In genomic region chr10:75235375-75236177, GRCh38 we compare ENCODE assay signal across 1 cellular context.
A peak's percentile ranks its signal among the peaks of the same experiment; 100 is the strongest.
TF ChIP-seq lines count a peak whose summit lies in the region.

Gene COMTD1, minus strand, starts transcription at chr10:75235957. Its CDS starts 29 bp downstream, at chr10:75235928.

TF ChIP-seq in HepG2, 621 proteins besides CTCF, POLR2A, EP300 and RAD21 (continued from another document and continues in another):
- TF ChIP-seq ZNF646 (CRISPR knock-in tag; IDR thresholded peaks at IDR 0.05) = no peak
- no peak for TF ChIP-seq BRD4 (CRISPR knock-in tag; IDR thresholded peaks at IDR 0.05)
- TF ChIP-seq TRIM22 (IDR thresholded peaks at IDR 0.05) = no peak
- TF ChIP-seq SIN3A (IDR thresholded peaks at IDR 0.05; ENCODE audit: borderline replicate concordance, low read depth, low read length) = peak; percentile 35; the same call in 1 of the 2 replicates
- no peak; the same call in 1 of the 2 replicates for TF ChIP-seq PITX1 (CRISPR knock-in tag; IDR thresholded peaks at IDR 0.05)
- TF ChIP-seq TFDP1 (CRISPR knock-in tag; IDR thresholded peaks at IDR 0.05; ENCODE audit: borderline replicate concordance) = peak; percentile 48; the same call in 1 of the 2 replicates
- TF ChIP-seq ZBTB14 (CRISPR knock-in tag; IDR thresholded peaks at IDR 0.05) = no peak
- TF ChIP-seq ZNF362 (CRISPR knock-in tag; IDR thresholded peaks at IDR 0.05; ENCODE audit: borderline replicate concordance) = peak; percentile 32; the same call in 1 of the 2 replicates
- TF ChIP-seq ZSCAN30 (CRISPR knock-in tag; IDR thresholded peaks at IDR 0.05) = no peak
- no peak for TF ChIP-seq REXO4 (CRISPR knock-in tag; IDR thresholded peaks at IDR 0.05; ENCODE audit: borderline replicate concordance)
- peak; percentile 51; the same call in 1 of the 2 replicates for TF ChIP-seq WIZ (CRISPR knock-in tag; IDR thresholded peaks at IDR 0.05)
- TF ChIP-seq SRSF1 (optimal IDR thresholded peaks at IDR 0.05; ENCODE audit: low read depth, low read length) = no peak
- peak; percentile 65; the same call in 1 of the 2 replicates for TF ChIP-seq PHF20 (CRISPR knock-in tag; IDR thresholded peaks at IDR 0.05)
- TF ChIP-seq MLLT10 (CRISPR knock-in tag; IDR thresholded peaks at IDR 0.05) = no peak
- peak; percentile 74; the same call in 1 of the 2 replicates for TF ChIP-seq REPIN1 (CRISPR knock-in tag; IDR thresholded peaks at IDR 0.05; ENCODE audit: borderline replicate concordance, low read depth)
- TF ChIP-seq NBN (conservative IDR thresholded peaks at IDR 0.05) = no peak
- no peak for TF ChIP-seq HDAC6 (IDR thresholded peaks at IDR 0.05; ENCODE audit: low read depth, low read length)
- no peak for TF ChIP-seq ZNF720 (CRISPR knock-in tag; IDR thresholded peaks at IDR 0.05)
- no peak for TF ChIP-seq ZNF713 (CRISPR knock-in tag; IDR thresholded peaks at IDR 0.05)
- no peak for TF ChIP-seq TEAD2 (CRISPR knock-in tag; IDR thresholded peaks at IDR 0.05)
- TF ChIP-seq PLRG1 (conservative IDR thresholded peaks at IDR 0.05) = no peak
- 0 out of 2 replicates have a peak, but pooled peaks have one; percentile 1 for TF ChIP-seq NFAT5 (CRISPR knock-in tag; IDR thresholded peaks at IDR 0.05)
- no peak for TF ChIP-seq ATF1 (CRISPR knock-in tag; IDR thresholded peaks at IDR 0.05)
- no peak for TF ChIP-seq CEBPB (IDR thresholded peaks at IDR 0.05; ENCODE audit: borderline replicate concordance, low read depth, low read length)
- TF ChIP-seq NFIC (IDR thresholded peaks at IDR 0.05; ENCODE audit: low read length) = no peak
- TF ChIP-seq ZBTB25 (CRISPR knock-in tag; IDR thresholded peaks at IDR 0.05) = peak; percentile 56; the same call in 1 of the 2 replicates
- no peak for TF ChIP-seq SOX6 (IDR thresholded peaks at IDR 0.05)
- TF ChIP-seq SOX6 (CRISPR knock-in tag; IDR thresholded peaks at IDR 0.05) = peak; percentile 66
- TF ChIP-seq DR1 (CRISPR knock-in tag; IDR thresholded peaks at IDR 0.05) = peak; percentile 13; the same call in 1 of the 2 replicates
- peak; percentile 77 for TF ChIP-seq YY1 (IDR thresholded peaks at IDR 0.05; ENCODE audit: insufficient read depth, insufficient replicate concordance, low read depth, low read length)
- peak; percentile 64 for TF ChIP-seq ZNF329 (CRISPR knock-in tag; IDR thresholded peaks at IDR 0.05; ENCODE audit: low read depth)
- TF ChIP-seq ZNF503 (CRISPR knock-in tag; IDR thresholded peaks at IDR 0.05) = no peak
- TF ChIP-seq CREM (IDR thresholded peaks at IDR 0.05) = no peak
- no peak for TF ChIP-seq CREM (CRISPR knock-in tag; IDR thresholded peaks at IDR 0.05)
- no peak; the same call in 1 of the 2 replicates for TF ChIP-seq TMF1 (CRISPR knock-in tag; IDR thresholded peaks at IDR 0.05; ENCODE audit: low read depth)
- no peak for TF ChIP-seq PHB2 (IDR thresholded peaks at IDR 0.05; ENCODE audit: partially characterized antibody)
- no peak for TF ChIP-seq NFE2 (CRISPR knock-in tag; IDR thresholded peaks at IDR 0.05)
- TF ChIP-seq ONECUT2 (CRISPR knock-in tag; IDR thresholded peaks at IDR 0.05) = no peak
- TF ChIP-seq ZNF3 (CRISPR knock-in tag; IDR thresholded peaks at IDR 0.05) = no peak
- no peak for TF ChIP-seq IRX3 (CRISPR knock-in tag; IDR thresholded peaks at IDR 0.05; ENCODE audit: borderline replicate concordance, low read depth)
- TF ChIP-seq ZNF780A (CRISPR knock-in tag; IDR thresholded peaks at IDR 0.05) = no peak
- no peak for TF ChIP-seq TCF12 (IDR thresholded peaks at IDR 0.05)
- TF ChIP-seq TCF12 (CRISPR knock-in tag; IDR thresholded peaks at IDR 0.05) = no peak; the same call in 1 of the 2 replicates
- TF ChIP-seq TCF7L2 (IDR thresholded peaks at IDR 0.05; ENCODE audit: low read depth, low read length) = no peak
- peak; percentile 67; the same call in 1 of the 2 replicates for TF ChIP-seq SPEN (CRISPR knock-in tag; IDR thresholded peaks at IDR 0.05; ENCODE audit: low read depth)
- no peak for TF ChIP-seq SP2 (CRISPR knock-in tag; IDR thresholded peaks at IDR 0.05)
